Comparison of ENCODE assay signal across 17 cellular contexts in the genomic region with DNA sequence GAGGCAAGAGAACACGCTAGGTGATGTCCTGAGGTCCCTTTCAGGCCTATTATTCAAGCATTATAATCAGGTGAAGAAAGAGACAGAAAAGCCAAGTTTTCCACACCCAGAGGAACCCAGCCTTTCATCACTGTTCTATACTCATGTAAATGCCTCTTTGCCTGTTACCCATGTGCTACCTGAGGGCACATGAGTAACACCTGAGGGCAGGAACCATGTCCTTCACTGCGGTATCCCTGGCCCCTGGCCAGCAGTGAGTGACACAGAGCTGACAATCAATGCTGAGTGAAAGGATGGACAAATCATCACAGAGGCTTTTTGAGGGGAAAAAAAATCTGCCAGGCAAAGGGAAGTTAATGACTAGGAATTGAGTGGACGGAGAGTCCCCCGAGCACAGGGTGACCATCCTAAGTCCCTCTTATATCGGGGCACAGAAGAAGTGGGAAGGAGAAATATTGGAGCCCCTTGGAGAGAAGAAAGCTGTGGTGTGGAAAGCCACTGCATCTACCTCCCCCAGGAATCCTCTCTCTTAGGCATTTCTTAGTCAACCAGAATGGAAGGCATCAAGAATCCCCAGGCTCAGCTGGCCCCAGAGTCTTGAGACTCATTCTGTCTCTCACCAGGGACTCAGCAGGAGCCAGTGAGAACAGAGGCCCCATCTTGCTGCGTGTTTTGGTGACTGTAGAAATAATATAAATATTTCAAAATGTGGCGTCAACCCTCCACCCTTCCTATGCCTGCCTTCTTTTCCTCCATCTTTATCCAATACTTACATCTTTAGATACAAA.
"Had no signal": no experiment of that assay in that cellular context is flagged by ENCODE, and none has a peak within 500 bp of the region (broad histone marks: within the 10 kb centered on the region; RNA-seq: fewer than 3 reads in every experiment).

No MANE protein-coding gene starts in this region.

- H3K27ac Mint-ChIP-seq: activated naive CD8-positive, alpha-beta T cell treated with anti-CD3 and anti-CD28 coated beads for 36 hours; stimulated activated memory B cell treated with anti-CD40 and anti-IgM and Interleukin-4, amounts not matched to agents 10 μg/mL and 1 μg/mL and 100 μg/mL, for 72 hours had no signal

- H3K4me1 ChIP-seq: body of pancreas, colonic mucosa, spleen had no signal

- H3K36me3 ChIP-seq: colonic mucosa, spleen, thoracic aorta had no signal

- H3K4me3 ChIP-seq: body of pancreas, colonic mucosa, gastrocnemius medialis, spleen, thoracic aorta had no signal

- H3K27ac ChIP-seq: body of pancreas, colonic mucosa, gastrocnemius medialis, spleen, thoracic aorta had no signal

- H3K4me3 Mint-ChIP-seq: activated naive CD8-positive, alpha-beta T cell treated with anti-CD3 and anti-CD28 coated beads for 36 hours; naive thymus-derived CD8-positive, alpha-beta T cell; stimulated activated memory B cell treated with anti-CD40 and anti-IgM and Interleukin-4, amounts not matched to agents 10 μg/mL and 1 μg/mL and 100 μg/mL, for 72 hours had no signal

- DNase-seq: activated CD4-positive, alpha-beta T cell treated with anti-CD3 and anti-CD28 coated beads, Interleukin-2, amount 50 U/mL, for 4 hours; activated CD4-positive, CD25-positive, alpha-beta regulatory T cell treated with anti-CD3 and anti-CD28 coated beads, Interleukin-2, amount 50 U/mL, for 72 hours; activated naive CD8-positive, alpha-beta T cell treated with anti-CD3 and anti-CD28 coated beads for 36 hours; amygdala; body of pancreas; central memory CD4-positive, alpha-beta T cell; colonic mucosa; erythroblast; gastrocnemius medialis; head of caudate nucleus; naive thymus-derived CD8-positive, alpha-beta T cell; spleen; stimulated activated CD4-positive, alpha-beta T cell treated with anti-CD3 and anti-CD28 coated beads, Interleukin-4, amount 100 ng/mL, for 4 hours; T-helper 1 cell; T-helper 9 cell had no signal

- H3K9me3 ChIP-seq: body of pancreas, colonic mucosa, gastrocnemius medialis, thoracic aorta had no signal

- ATAC-seq: body of pancreas; gastrocnemius medialis; naive thymus-derived CD8-positive, alpha-beta T cell; stimulated activated memory B cell treated with anti-CD40 and anti-IgM and Interleukin-4, amounts not matched to agents 10 μg/mL and 1 μg/mL and 100 μg/mL, for 72 hours had no signal

- H3K27me3 ChIP-seq: body of pancreas, colonic mucosa, gastrocnemius medialis, spleen had no signal

- H3K27me3 Mint-ChIP-seq: activated naive CD8-positive, alpha-beta T cell treated with anti-CD3 and anti-CD28 coated beads for 36 hours; stimulated activated memory B cell treated with anti-CD40 and anti-IgM and Interleukin-4, amounts not matched to agents 10 μg/mL and 1 μg/mL and 100 μg/mL, for 72 hours had no signal
